17 cellular contexts compared by ENCODE assay signal in the genomic region with DNA sequence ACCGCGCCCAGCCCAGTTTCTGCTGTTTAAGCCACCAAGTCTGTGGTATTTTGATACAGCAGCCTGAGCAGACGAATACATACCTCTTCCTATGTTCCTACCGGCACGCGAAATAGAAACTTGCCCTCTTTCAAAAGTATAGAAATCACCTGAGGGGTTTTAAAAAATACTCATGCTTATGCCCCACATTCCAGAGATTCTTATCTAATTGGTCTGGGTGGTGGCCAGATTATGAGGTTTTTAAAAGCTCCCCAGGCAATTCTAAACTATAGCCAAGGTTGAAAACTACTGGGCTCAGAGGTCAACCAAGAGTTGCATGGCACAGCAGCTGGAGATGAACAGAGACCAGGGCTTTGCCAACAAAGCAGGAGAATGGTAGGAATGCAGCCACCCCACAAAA.
"Had no signal": no experiment of that assay in that cellular context is flagged by ENCODE, and none has a peak within 500 bp of the region (broad histone marks: within the 10 kb centered on the region; RNA-seq: fewer than 3 reads in every experiment).

No MANE protein-coding gene starts in this region.

- H3K27me3 ChIP-seq: colonic mucosa, esophagus muscularis mucosa, hepatocyte, neural progenitor cell, stomach, testis had no signal

- DNase-seq: activated B cell treated with CpG ODN at 0.5 μM for 24 hours; activated CD4-positive, alpha-beta T cell treated with anti-CD3 and anti-CD28 coated beads, Interleukin-2, amount 50 U/mL, for 4 hours; activated CD8-positive, alpha-beta memory T cell treated with anti-CD3 and anti-CD28 coated beads, Interleukin-2, amount 10 ng/mL, durations not matched to agents 7 days and 5 days; amniotic stem cell; caudate nucleus; colonic mucosa; islet precursor cell; naive B cell; psoas muscle; stomach; testis had no signal

- H3K4me3 Mint-ChIP-seq: activated B cell treated with CpG ODN at 0.5 μM for 24 hours; activated CD8-positive, alpha-beta memory T cell treated with anti-CD3 and anti-CD28 coated beads, Interleukin-2, amount 10 ng/mL, durations not matched to agents 7 days and 5 days; activated naive CD4-positive, alpha-beta T cell treated with anti-CD3 and anti-CD28 coated beads, Interleukin-2, amount 50 U/mL, for 24 hours; neural progenitor cell had no signal

- H3K9me3 Mint-ChIP-seq: activated B cell treated with CpG ODN at 0.5 μM for 24 hours; activated naive CD4-positive, alpha-beta T cell treated with anti-CD3 and anti-CD28 coated beads, Interleukin-2, amount 50 U/mL, for 24 hours had no signal

- H3K9me3 ChIP-seq: colonic mucosa, stomach, testis had no signal

- H3K27me3 Mint-ChIP-seq: activated B cell treated with CpG ODN at 0.5 μM for 24 hours; activated CD8-positive, alpha-beta memory T cell treated with anti-CD3 and anti-CD28 coated beads, Interleukin-2, amount 10 ng/mL, durations not matched to agents 7 days and 5 days; activated naive CD4-positive, alpha-beta T cell treated with anti-CD3 and anti-CD28 coated beads, Interleukin-2, amount 50 U/mL, for 24 hours; naive B cell had no signal

- H3K4me3 ChIP-seq: colonic mucosa, esophagus muscularis mucosa, hepatocyte, lung, neural progenitor cell, psoas muscle, stomach, testis had no signal

- ATAC-seq: activated CD8-positive, alpha-beta memory T cell treated with anti-CD3 and anti-CD28 coated beads, Interleukin-2, amount 10 ng/mL, durations not matched to agents 7 days and 5 days; psoas muscle; sciatic nerve had no signal

- H3K36me3 ChIP-seq: colonic mucosa, esophagus muscularis mucosa, neural progenitor cell, stomach had no signal

- H3K4me1 ChIP-seq: colonic mucosa, esophagus muscularis mucosa, neural progenitor cell, psoas muscle, stomach, testis had no signal

- H3K36me3 Mint-ChIP-seq: naive B cell, neural progenitor cell had no signal

- H3K27ac ChIP-seq: colonic mucosa, esophagus muscularis mucosa, hepatocyte, neural progenitor cell, psoas muscle, stomach, testis had no signal

- H3K27ac Mint-ChIP-seq: activated B cell treated with CpG ODN at 0.5 μM for 24 hours; activated naive CD4-positive, alpha-beta T cell treated with anti-CD3 and anti-CD28 coated beads, Interleukin-2, amount 50 U/mL, for 24 hours; neural progenitor cell had no signal
